Comparison of ENCODE assay signal across 18 cellular contexts in the genomic region with DNA sequence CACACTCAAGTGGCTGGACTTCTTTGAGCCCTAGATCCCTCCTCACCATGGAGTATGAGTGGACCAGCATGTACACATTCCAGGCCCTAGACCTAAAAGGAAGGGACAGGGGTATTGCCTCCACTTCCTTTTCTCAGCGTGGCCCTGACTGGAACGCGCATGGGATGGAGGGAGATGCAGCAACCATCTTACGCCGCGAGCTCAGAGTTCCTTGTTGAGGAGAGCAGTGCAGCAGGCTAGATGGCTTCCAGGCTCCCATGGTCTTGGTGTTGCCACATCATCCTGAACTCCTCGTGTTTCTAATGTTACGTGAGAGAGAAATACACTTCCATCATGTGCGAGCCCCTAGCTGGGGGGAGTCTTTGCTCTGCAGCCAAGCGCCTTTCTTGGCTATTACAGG.
DNase-seq lines count a peak whose midpoint lies in the region; ATAC-seq, FAIRE-seq and TF ChIP-seq lines count a peak whose summit lies in the region.
"Had no signal": no experiment of that assay in that cellular context is flagged by ENCODE, and none has a peak within 500 bp of the region (broad histone marks: within the 10 kb centered on the region; RNA-seq: fewer than 3 reads in every experiment).

No MANE protein-coding gene starts in this region.

- H2AFZ ChIP-seq in HepG2 (ENCODE audit: low read length) = no peak overlapping the region
- no peak overlapping the region for H2AFZ ChIP-seq in mammary epithelial cell (ENCODE audit: low read depth, low read length)
- H2AFZ ChIP-seq: GM23338, PC-9 had no signal

- DNase-seq in right lobe of liver = peak in 2 of 3 donors; percentile 26 to 37
- no peak for DNase-seq in HepG2 (ENCODE audit: low spot score)
- DNase-seq in kidney = peak; percentile 40
- DNase-seq in ovary = peak in 3 of 5 donors; percentile 8 to 35 (median 18)
- no peak for DNase-seq in mammary epithelial cell
- DNase-seq: ACHN, AML-193, NCI-H1092, NCI-H146, NCI-H2081, NCI-H510A, NCI-H774, PC-9 had no signal

- CTCF ChIA-PET in HepG2 (lab: Yijun Ruan, JAX; ENCODE audit: low intra/inter-chr PET ratio, low total read pairs) (no interaction called here), mammary epithelial cell (lab: Charles Lee; ENCODE audit: low non-redundant PET) (no interaction called here)

- TF ChIP-seq CTCF in right lobe of liver (IDR thresholded peaks at IDR 0.05) (no peak), HepG2 (CRISPR knock-in tag; IDR thresholded peaks at IDR 0.05) (no peak), kidney (IDR thresholded peaks at IDR 0.05; ENCODE audit: borderline replicate concordance, extremely low read depth, insufficient read depth) (no peak), ovary (IDR thresholded peaks at IDR 0.05) (no peak), mammary epithelial cell (conservative IDR thresholded peaks at IDR 0.05 in 1 of 2, IDR thresholded peaks at IDR 0.05 in 1 of 2; ENCODE audit: extremely low read depth in 1 of 2, insufficient read depth in 1 of 2, low read depth in 1 of 2, low read length in 2 of 2) (no peak)

- H3K27ac ChIP-seq in right lobe of liver = no peak overlapping the region
- H3K27ac ChIP-seq in HepG2 (ENCODE audit: extremely low read length, insufficient read depth, low read length) = no peak overlapping the region
- no peak overlapping the region for H3K27ac ChIP-seq in kidney (ENCODE audit: low read depth in 2 of 2, low read length in 2 of 2)
- no peak overlapping the region for H3K27ac ChIP-seq in ovary
- H3K27ac ChIP-seq in mammary epithelial cell (ENCODE audit: insufficient read depth, low read depth, low read length) = no peak overlapping the region
- H3K27ac ChIP-seq: KMS-11, PC-9 had no signal

- intact Hi-C loops in right lobe of liver (cut with DNase I) = no loop called here
- intact Hi-C loops in HepG2 (cut with micrococcal nuclease; ENCODE audit: unreplicated experiment) = no loop called here
- intact Hi-C loops in kidney (cut with DNase I) = no loop called here
- intact Hi-C loops in ovary (cut with DNase I) = no loop called here
- intact Hi-C loops in mammary epithelial cell (cut with micrococcal nuclease) = no loop called here

- POLR2A ChIA-PET in HepG2 (lab: Yijun Ruan, JAX) = no interaction called here

- H4K20me1 ChIP-seq in HepG2 (ENCODE audit: insufficient read depth, low read length) = no peaks in the 10 kb centered on the region
- no peaks in the 10 kb centered on the region for H4K20me1 ChIP-seq in mammary epithelial cell (ENCODE audit: insufficient read depth, low read length)

- TF ChIP-seq RAD21 in HepG2 (CRISPR knock-in tag; IDR thresholded peaks at IDR 0.05) = no peak

- no peak for FAIRE-seq in HepG2 (lab: Jason Lieb, UNC)
- FAIRE-seq in kidney (lab: Jason Lieb, UNC) = no peak
- FAIRE-seq: GM12892 had no signal

- H3K27me3 ChIP-seq in right lobe of liver (no peaks in the 10 kb centered on the region), HepG2 (ENCODE audit: control insufficient read depth in 1 of 2, insufficient read depth in 2 of 2, low read length in 2 of 2) (peaks cover 5 to 31% of the 10 kb centered on the region in 2 experiments; a peak in 3 of 5 replicates), ovary (no peaks in the 10 kb centered on the region), mammary epithelial cell (ENCODE audit: insufficient read depth, low read length) (no peaks in the 10 kb centered on the region)

- H3K4me3 ChIP-seq in right lobe of liver (no peak overlapping the region), HepG2 (replicated peaks in 1 of 3; ENCODE audit: insufficient read depth in 1 of 3, low read depth in 2 of 3, low read length in 3 of 3) (no peak overlapping the region), kidney (ENCODE audit: low read length in 2 of 2) (no peak overlapping the region), ovary (no peak overlapping the region), mammary epithelial cell (replicated peaks in 1 of 3; ENCODE audit: insufficient read depth in 1 of 3, low read depth in 2 of 3, low read length in 3 of 3) (no peak overlapping the region)
- H3K4me3 ChIP-seq: GM23338, PC-9 had no signal

- TF ChIP-seq EP300 in HepG2 (IDR thresholded peaks at IDR 0.05; ENCODE audit: low read depth in 2 of 2, low read length in 2 of 2) (no peak), HepG2 (CRISPR knock-in tag; IDR thresholded peaks at IDR 0.05; ENCODE audit: borderline replicate concordance) (no peak), ovary (IDR thresholded peaks at IDR 0.05) (no peak)

- ATAC-seq in right lobe of liver (no peak), HepG2 (no peak), HG03442 (IDR thresholded peaks at IDR 0.05; ENCODE audit: unreplicated experiment) (no peak), GM21737 (IDR thresholded peaks at IDR 0.05; ENCODE audit: unreplicated experiment) (no peak)
- ATAC-seq: GM23338 had no signal

- TF ChIP-seq POLR2A in right lobe of liver (IDR thresholded peaks at IDR 0.05) = no peak
- TF ChIP-seq POLR2A in HepG2 (IDR thresholded peaks at IDR 0.05; ENCODE audit: insufficient read depth in 1 of 2, low read depth in 2 of 2, low read length in 2 of 2) = no peak
- TF ChIP-seq POLR2A in ovary (IDR thresholded peaks at IDR 0.05) = no peak

- H3K9me3 ChIP-seq in right lobe of liver = no peaks in the 10 kb centered on the region
- no peaks in the 10 kb centered on the region; the same call in 1 of the 2 replicates for H3K9me3 ChIP-seq in HepG2 (ENCODE audit: low read length)
- H3K9me3 ChIP-seq in kidney (ENCODE audit: control insufficient read depth in 1 of 2, low read length in 2 of 2) = peaks cover 0 to 5% of the 10 kb centered on the region in 2 donors
- no peaks in the 10 kb centered on the region for H3K9me3 ChIP-seq in ovary
- H3K9me3 ChIP-seq in mammary epithelial cell (replicated peaks; ENCODE audit: insufficient read depth, low read length) = peaks cover 6% of the 10 kb centered on the region

- dilution Hi-C loops in mammary epithelial cell (cut with HindIII; ENCODE audit: low sequenced_read_pairs) = no loop called here

- 100% methylated on average over 1 of the region's 10 CpGs for whole genome bisulfite sequencing in right lobe of liver (ENCODE audit: insufficient coverage, low coverage, low lambda C conversion rate, missing lambda C conversion rate)
- WGBS in HepG2 (ENCODE audit: low lambda C conversion rate) = 42% methylated on average over 3 of the region's 10 CpGs
- WGBS in ovary, 3 donors = 96 to 98% (median 96%) methylated on average over 10 of the region's 10 CpGs
- WGBS in mammary epithelial cell (ENCODE audit: low coverage, missing lambda C conversion rate) = 93% methylated on average over 10 of the region's 10 CpGs

- no TSS peak for BruUV-seq in HepG2 (replicated peaks; lab: Mats Ljungman, UMichigan)
- no TSS peak for BruUV-seq in mammary epithelial cell (replicated peaks; lab: Mats Ljungman, UMichigan)

- H3K79me2 ChIP-seq in HepG2 (ENCODE audit: insufficient read depth, low read length) = no peaks in the 10 kb centered on the region
- no peaks in the 10 kb centered on the region for H3K79me2 ChIP-seq in mammary epithelial cell (ENCODE audit: insufficient read depth, low read length)

- H3K36me3 ChIP-seq in right lobe of liver = no peaks in the 10 kb centered on the region
- no peaks in the 10 kb centered on the region for H3K36me3 ChIP-seq in HepG2 (replicated peaks in 1 of 2; ENCODE audit: control insufficient read depth in 1 of 2, insufficient read depth in 2 of 2, low read length in 2 of 2)
- no peaks in the 10 kb centered on the region for H3K36me3 ChIP-seq in kidney (ENCODE audit: control insufficient read depth in 1 of 2, insufficient read depth in 2 of 2, low read length in 2 of 2)
- no peaks in the 10 kb centered on the region for H3K36me3 ChIP-seq in ovary
- no peaks in the 10 kb centered on the region for H3K36me3 ChIP-seq in mammary epithelial cell (ENCODE audit: insufficient read depth, low read length)

- in situ Hi-C loops in HepG2 (cut with HindIII; ENCODE audit: extremely low pct_ligation_motif_present, low pct_unique_long_range_greater_than_20kb) = no loop called here
- in situ Hi-C loops in mammary epithelial cell (cut with MboI; ENCODE audit: low sequenced_read_pairs in 2 of 2) = no loop called here

- H3K4me1 ChIP-seq in right lobe of liver (peaks cover 0 to 23% (median 7%) of the 10 kb centered on the region in 4 donors), HepG2 (ENCODE audit: insufficient read depth, low read length) (peaks cover 20% of the 10 kb centered on the region), kidney (ENCODE audit: control insufficient read depth in 1 of 2, insufficient read depth in 1 of 2, low read depth in 1 of 2, low read length in 2 of 2) (no peaks in the 10 kb centered on the region), ovary (ENCODE audit: insufficient read depth) (peaks cover 31% of the 10 kb centered on the region), mammary epithelial cell (ENCODE audit: insufficient read depth, low read length) (no peaks in the 10 kb centered on the region)

- no peak overlapping the region for H3K4me2 ChIP-seq in HepG2 (ENCODE audit: low read depth, low read length)
- H3K4me2 ChIP-seq in mammary epithelial cell (ENCODE audit: insufficient read depth, low read depth, low read length) = no peak overlapping the region
- H3K4me2 ChIP-seq: GM23338, KMS-11, PC-9 had no signal

- no peak overlapping the region for H3K9ac ChIP-seq in HepG2 (ENCODE audit: insufficient read depth, low read depth, low read length)
- no peak overlapping the region for H3K9ac ChIP-seq in kidney (ENCODE audit: low read length in 2 of 2)
- no peak overlapping the region for H3K9ac ChIP-seq in mammary epithelial cell (ENCODE audit: insufficient read depth, low read length)
- H3K9ac ChIP-seq: KMS-11 had no signal

TF ChIP-seq in HepG2, 621 proteins besides CTCF, POLR2A, EP300 and RAD21 (continues in another document):
- TF ChIP-seq MXD4 (CRISPR knock-in tag; IDR thresholded peaks at IDR 0.05) = no peak

Comparison
In these comparisons a context has a peak if more than half of its experiments do, and no peak if none do; other contexts are left out.
1. DNase-seq: peak in right lobe of liver (2 of 3), kidney (single experiment) and ovary (3 of 5); none in HepG2 (single experiment) and mammary epithelial cell (single experiment).